Comparison of ENCODE assay signal across 1 cellular context in genomic region chr16:53814791-53815190, GRCh38.
TF ChIP-seq lines count a peak whose summit lies in the region.

No MANE protein-coding gene starts in this region.

TF ChIP-seq in WTC11, 78 proteins besides CTCF, POLR2A, EP300 and RAD21 (continued from another document):
- TF ChIP-seq ZNF532 (CRISPR knock-in tag; IDR thresholded peaks at IDR 0.05; ENCODE audit: borderline replicate concordance) (no peak), ZNF416 (CRISPR knock-in tag; IDR thresholded peaks at IDR 0.05) (no peak), ZNF263 (CRISPR knock-in tag; IDR thresholded peaks at IDR 0.05; ENCODE audit: low read depth) (no peak), ZNF121 (CRISPR knock-in tag; IDR thresholded peaks at IDR 0.05) (no peak), GABPB1 (CRISPR knock-in tag; IDR thresholded peaks at IDR 0.05) (no peak)
- TF ChIP-seq, protein P1, sequence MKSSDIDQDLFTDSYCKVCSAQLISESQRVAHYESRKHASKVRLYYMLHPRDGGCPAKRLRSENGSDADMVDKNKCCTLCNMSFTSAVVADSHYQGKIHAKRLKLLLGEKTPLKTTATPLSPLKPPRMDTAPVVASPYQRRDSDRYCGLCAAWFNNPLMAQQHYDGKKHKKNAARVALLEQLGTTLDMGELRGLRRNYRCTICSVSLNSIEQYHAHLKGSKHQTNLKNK (CRISPR knock-in tag; IDR thresholded peaks at IDR 0.05) = no peak
- TF ChIP-seq, protein P2, sequence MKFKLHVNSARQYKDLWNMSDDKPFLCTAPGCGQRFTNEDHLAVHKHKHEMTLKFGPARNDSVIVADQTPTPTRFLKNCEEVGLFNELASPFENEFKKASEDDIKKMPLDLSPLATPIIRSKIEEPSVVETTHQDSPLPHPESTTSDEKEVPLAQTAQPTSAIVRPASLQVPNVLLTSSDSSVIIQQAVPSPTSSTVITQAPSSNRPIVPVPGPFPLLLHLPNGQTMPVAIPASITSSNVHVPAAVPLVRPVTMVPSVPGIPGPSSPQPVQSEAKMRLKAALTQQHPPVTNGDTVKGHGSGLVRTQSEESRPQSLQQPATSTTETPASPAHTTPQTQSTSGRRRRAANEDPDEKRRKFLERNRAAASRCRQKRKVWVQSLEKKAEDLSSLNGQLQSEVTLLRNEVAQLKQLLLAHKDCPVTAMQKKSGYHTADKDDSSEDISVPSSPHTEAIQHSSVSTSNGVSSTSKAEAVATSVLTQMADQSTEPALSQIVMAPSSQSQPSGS (CRISPR knock-in tag; IDR thresholded peaks at IDR 0.05; ENCODE audit: borderline replicate concordance, low read depth) = no peak
TF ChIP-seq in WTC11: peak in this region for 0.
